In the genomic region with DNA sequence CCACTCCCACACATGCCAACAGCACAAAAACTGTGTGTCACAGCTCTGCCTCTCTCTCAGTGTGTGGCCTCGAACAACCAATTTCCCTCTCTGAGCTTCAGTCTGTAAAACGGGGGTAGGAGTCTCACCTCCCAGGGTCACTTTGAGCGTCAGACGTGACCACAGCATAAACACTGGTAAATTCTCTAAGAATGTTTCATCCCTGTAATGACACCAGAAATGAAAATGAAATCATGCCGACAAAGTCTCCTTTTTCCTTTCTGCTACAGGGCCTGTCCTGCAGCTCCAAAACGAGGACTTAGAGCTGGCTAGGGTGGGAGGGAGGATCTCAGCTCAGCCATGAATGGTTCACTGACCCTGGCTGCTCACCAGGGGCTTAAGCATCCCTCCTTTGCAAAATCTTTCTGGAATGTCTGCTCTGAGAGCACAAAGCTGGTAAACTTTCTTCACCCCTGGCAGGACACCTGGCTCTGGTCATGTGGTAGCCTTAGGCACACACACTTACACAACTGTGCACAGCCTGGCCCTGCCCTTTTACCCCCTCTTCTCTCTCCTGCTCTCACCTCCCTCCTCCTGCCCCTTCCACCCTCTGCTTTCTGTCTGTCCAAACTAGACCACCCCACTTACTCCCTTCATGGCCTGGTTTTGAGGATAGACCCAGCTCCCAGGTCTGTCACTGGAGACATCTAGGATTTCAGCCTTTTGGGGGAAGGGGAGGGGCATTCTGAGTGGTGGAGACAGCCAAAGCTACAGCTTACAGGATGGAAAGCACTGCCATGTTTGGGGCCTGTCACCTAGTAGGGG, we compare ENCODE assay signal across 1 cellular context.
A peak's percentile ranks its signal among the peaks of the same experiment; 100 is the strongest.
TF ChIP-seq lines count a peak whose summit lies in the region.

No MANE protein-coding gene starts in this region.

TF ChIP-seq in HepG2, 621 proteins besides CTCF, POLR2A, EP300 and RAD21 (continued from another document and continues in another):
- TF ChIP-seq, protein P1, sequence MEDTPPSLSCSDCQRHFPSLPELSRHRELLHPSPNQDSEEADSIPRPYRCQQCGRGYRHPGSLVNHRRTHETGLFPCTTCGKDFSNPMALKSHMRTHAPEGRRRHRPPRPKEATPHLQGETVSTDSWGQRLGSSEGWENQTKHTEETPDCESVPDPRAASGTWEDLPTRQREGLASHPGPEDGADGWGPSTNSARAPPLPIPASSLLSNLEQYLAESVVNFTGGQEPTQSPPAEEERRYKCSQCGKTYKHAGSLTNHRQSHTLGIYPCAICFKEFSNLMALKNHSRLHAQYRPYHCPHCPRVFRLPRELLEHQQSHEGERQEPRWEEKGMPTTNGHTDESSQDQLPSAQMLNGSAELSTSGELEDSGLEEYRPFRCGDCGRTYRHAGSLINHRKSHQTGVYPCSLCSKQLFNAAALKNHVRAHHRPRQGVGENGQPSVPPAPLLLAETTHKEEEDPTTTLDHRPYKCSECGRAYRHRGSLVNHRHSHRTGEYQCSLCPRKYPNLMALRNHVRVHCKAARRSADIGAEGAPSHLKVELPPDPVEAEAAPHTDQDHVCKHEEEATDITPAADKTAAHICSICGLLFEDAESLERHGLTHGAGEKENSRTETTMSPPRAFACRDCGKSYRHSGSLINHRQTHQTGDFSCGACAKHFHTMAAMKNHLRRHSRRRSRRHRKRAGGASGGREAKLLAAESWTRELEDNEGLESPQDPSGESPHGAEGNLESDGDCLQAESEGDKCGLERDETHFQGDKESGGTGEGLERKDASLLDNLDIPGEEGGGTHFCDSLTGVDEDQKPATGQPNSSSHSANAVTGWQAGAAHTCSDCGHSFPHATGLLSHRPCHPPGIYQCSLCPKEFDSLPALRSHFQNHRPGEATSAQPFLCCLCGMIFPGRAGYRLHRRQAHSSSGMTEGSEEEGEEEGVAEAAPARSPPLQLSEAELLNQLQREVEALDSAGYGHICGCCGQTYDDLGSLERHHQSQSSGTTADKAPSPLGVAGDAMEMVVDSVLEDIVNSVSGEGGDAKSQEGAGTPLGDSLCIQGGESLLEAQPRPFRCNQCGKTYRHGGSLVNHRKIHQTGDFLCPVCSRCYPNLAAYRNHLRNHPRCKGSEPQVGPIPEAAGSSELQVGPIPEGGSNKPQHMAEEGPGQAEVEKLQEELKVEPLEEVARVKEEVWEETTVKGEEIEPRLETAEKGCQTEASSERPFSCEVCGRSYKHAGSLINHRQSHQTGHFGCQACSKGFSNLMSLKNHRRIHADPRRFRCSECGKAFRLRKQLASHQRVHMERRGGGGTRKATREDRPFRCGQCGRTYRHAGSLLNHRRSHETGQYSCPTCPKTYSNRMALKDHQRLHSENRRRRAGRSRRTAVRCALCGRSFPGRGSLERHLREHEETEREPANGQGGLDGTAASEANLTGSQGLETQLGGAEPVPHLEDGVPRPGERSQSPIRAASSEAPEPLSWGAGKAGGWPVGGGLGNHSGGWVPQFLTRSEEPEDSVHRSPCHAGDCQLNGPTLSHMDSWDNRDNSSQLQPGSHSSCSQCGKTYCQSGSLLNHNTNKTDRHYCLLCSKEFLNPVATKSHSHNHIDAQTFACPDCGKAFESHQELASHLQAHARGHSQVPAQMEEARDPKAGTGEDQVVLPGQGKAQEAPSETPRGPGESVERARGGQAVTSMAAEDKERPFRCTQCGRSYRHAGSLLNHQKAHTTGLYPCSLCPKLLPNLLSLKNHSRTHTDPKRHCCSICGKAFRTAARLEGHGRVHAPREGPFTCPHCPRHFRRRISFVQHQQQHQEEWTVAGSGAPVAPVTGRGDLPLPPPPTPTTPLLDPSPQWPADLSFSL (CRISPR knock-in tag; IDR thresholded peaks at IDR 0.05): peak; percentile 27; the same call in 1 of the 2 replicates
- TF ChIP-seq ZNF776 (CRISPR knock-in tag; IDR thresholded peaks at IDR 0.05) (no peak), TEAD3 (CRISPR knock-in tag; optimal IDR thresholded peaks at IDR 0.05; ENCODE audit: borderline replicate concordance) (peak; percentile 13), PPARG (CRISPR knock-in tag; conservative IDR thresholded peaks at IDR 0.05) (peak; percentile 63), ZNF841 (CRISPR knock-in tag; IDR thresholded peaks at IDR 0.05; ENCODE audit: borderline replicate concordance) (no peak), PCBP2 (optimal IDR thresholded peaks at IDR 0.05; ENCODE audit: low read depth, low read length, poor library complexity, severe bottlenecking) (no peak), ZNF788 (CRISPR knock-in tag; IDR thresholded peaks at IDR 0.05; ENCODE audit: borderline replicate concordance) (0 out of 2 replicates have a peak, but pooled peaks have one; percentile 19), MTF1 (CRISPR knock-in tag; IDR thresholded peaks at IDR 0.05) (no peak), ZFP91 (CRISPR knock-in tag; IDR thresholded peaks at IDR 0.05; ENCODE audit: borderline replicate concordance) (no peak), ZSCAN25 (CRISPR knock-in tag; IDR thresholded peaks at IDR 0.05) (0 out of 2 replicates have a peak, but pooled peaks have one; percentile 38), ZSCAN12 (CRISPR knock-in tag; IDR thresholded peaks at IDR 0.05) (no peak), SETDB1 (CRISPR knock-in tag; IDR thresholded peaks at IDR 0.05; ENCODE audit: borderline replicate concordance) (peak; percentile 19; the same call in 1 of the 2 replicates), PTBP1 (IDR thresholded peaks at IDR 0.05; ENCODE audit: low read depth, low read length, poor library complexity, severe bottlenecking) (no peak), HNF4A (CRISPR knock-in tag; IDR thresholded peaks at IDR 0.05) (peak; percentile 59), ZNF484 (CRISPR knock-in tag; IDR thresholded peaks at IDR 0.05; ENCODE audit: borderline replicate concordance, low read depth) (no peak), LCORL (IDR thresholded peaks at IDR 0.05) (peak; percentile 50; the same call in 1 of the 2 replicates), LCORL (CRISPR knock-in tag; IDR thresholded peaks at IDR 0.05) (peak; percentile 75; the same call in 1 of the 2 replicates), KLF11 (CRISPR knock-in tag; IDR thresholded peaks at IDR 0.05) (no peak), ATF3 (CRISPR knock-in tag; IDR thresholded peaks at IDR 0.05) (no peak), RARA (CRISPR knock-in tag; IDR thresholded peaks at IDR 0.05) (peak; percentile 76), BHLHE40 (IDR thresholded peaks at IDR 0.05; ENCODE audit: low read length) (no peak), ZNF296 (CRISPR knock-in tag; conservative IDR thresholded peaks at IDR 0.05) (no peak), HBP1 (CRISPR knock-in tag; IDR thresholded peaks at IDR 0.05; ENCODE audit: low read depth) (no peak), ZFX (CRISPR knock-in tag; IDR thresholded peaks at IDR 0.05; ENCODE audit: low read depth) (peak; percentile 21; the same call in 1 of the 2 replicates), STAG1 (CRISPR knock-in tag; IDR thresholded peaks at IDR 0.05) (no peak), ZNF883 (CRISPR knock-in tag; IDR thresholded peaks at IDR 0.05; ENCODE audit: not compliant biosample characterization) (no peak), MLX (CRISPR knock-in tag; IDR thresholded peaks at IDR 0.05) (0 out of 2 replicates have a peak, but pooled peaks have one; percentile 9), ISX (CRISPR knock-in tag; conservative IDR thresholded peaks at IDR 0.05) (no peak), HNF4G (IDR thresholded peaks at IDR 0.05; ENCODE audit: borderline replicate concordance, low read depth, low read length) (no peak), HNF4G (CRISPR knock-in tag; IDR thresholded peaks at IDR 0.05; ENCODE audit: borderline replicate concordance, low read depth) (no peak), ZNF564 (CRISPR knock-in tag; IDR thresholded peaks at IDR 0.05) (no peak), ZNF207 (IDR thresholded peaks at IDR 0.05; ENCODE audit: borderline replicate concordance) (no peak), E2F5 (CRISPR knock-in tag; conservative IDR thresholded peaks at IDR 0.05) (no peak)
- TF ChIP-seq, protein P2, sequence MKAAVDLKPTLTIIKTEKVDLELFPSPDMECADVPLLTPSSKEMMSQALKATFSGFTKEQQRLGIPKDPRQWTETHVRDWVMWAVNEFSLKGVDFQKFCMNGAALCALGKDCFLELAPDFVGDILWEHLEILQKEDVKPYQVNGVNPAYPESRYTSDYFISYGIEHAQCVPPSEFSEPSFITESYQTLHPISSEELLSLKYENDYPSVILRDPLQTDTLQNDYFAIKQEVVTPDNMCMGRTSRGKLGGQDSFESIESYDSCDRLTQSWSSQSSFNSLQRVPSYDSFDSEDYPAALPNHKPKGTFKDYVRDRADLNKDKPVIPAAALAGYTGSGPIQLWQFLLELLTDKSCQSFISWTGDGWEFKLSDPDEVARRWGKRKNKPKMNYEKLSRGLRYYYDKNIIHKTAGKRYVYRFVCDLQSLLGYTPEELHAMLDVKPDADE (CRISPR knock-in tag; IDR thresholded peaks at IDR 0.05): no peak
- TF ChIP-seq, protein P3, sequence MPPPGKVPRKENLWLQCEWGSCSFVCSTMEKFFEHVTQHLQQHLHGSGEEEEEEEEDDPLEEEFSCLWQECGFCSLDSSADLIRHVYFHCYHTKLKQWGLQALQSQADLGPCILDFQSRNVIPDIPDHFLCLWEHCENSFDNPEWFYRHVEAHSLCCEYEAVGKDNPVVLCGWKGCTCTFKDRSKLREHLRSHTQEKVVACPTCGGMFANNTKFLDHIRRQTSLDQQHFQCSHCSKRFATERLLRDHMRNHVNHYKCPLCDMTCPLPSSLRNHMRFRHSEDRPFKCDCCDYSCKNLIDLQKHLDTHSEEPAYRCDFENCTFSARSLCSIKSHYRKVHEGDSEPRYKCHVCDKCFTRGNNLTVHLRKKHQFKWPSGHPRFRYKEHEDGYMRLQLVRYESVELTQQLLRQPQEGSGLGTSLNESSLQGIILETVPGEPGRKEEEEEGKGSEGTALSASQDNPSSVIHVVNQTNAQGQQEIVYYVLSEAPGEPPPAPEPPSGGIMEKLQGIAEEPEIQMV (CRISPR knock-in tag; IDR thresholded peaks at IDR 0.05; ENCODE audit: low read depth): no peak
- TF ChIP-seq, protein P4, sequence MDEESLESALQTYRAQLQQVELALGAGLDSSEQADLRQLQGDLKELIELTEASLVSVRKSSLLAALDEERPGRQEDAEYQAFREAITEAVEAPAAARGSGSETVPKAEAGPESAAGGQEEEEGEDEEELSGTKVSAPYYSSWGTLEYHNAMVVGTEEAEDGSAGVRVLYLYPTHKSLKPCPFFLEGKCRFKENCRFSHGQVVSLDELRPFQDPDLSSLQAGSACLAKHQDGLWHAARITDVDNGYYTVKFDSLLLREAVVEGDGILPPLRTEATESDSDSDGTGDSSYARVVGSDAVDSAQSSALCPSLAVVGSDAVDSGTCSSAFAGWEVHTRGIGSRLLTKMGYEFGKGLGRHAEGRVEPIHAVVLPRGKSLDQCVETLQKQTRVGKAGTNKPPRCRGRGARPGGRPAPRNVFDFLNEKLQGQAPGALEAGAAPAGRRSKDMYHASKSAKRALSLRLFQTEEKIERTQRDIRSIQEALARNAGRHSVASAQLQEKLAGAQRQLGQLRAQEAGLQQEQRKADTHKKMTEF (CRISPR knock-in tag; IDR thresholded peaks at IDR 0.05): no peak
- TF ChIP-seq, protein P5, sequence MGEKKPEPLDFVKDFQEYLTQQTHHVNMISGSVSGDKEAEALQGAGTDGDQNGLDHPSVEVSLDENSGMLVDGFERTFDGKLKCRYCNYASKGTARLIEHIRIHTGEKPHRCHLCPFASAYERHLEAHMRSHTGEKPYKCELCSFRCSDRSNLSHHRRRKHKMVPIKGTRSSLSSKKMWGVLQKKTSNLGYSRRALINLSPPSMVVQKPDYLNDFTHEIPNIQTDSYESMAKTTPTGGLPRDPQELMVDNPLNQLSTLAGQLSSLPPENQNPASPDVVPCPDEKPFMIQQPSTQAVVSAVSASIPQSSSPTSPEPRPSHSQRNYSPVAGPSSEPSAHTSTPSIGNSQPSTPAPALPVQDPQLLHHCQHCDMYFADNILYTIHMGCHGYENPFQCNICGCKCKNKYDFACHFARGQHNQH (CRISPR knock-in tag; IDR thresholded peaks at IDR 0.05): peak; percentile 2; the same call in 1 of the 2 replicates
